8 cellular contexts compared by ENCODE assay signal in the genomic region with DNA sequence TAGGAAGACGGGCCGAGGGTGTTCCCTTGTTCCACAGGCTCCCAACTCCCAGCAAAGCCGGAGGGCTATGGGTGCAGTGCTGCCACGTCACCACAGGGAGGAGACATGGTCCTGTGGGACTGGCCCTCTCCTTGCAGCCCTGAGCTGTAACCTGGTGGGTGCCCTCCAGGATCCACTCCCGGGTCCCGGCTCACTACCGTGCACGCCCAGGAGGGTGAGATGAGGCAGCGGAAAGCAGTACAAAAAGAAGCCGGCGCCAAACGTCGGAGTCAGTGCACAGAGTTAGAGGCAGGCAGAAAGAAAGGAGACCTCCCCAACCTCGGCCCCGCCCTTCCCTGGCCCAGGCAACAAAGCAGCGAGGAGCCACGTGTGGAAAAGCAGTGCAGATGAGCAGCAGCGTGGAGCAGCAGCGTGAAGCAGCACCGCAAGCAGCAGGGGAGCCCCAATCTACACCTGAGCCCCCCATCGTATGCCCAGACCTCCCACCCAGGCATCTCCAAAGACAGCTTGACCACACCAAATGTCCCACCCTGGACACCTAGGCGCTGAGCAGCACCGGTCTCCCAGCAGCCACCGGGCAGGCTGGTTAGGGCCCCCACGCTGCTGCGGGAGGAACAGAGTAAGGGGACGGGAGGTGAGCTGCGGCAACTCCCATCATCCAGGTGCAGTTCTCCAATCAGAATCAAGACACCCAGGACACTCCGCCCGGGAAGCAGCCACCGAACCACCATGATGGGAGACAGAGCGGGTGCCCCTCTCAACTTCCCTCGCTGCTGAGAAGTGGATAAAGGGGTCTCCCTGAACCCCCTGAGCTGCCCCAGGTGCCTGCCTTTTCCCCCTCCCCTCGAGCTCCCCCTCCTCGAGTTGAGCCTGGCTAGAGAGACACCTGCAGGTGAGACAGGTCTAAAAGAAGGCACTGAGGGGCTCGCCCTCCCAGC. TPM values are rescaled to one million over a fixed set of nuclear protein-coding genes. Genes with fewer than 3 reads are reported as not detected.
A peak's percentile ranks its signal among the peaks of the same experiment; 100 is the strongest.
DNase-seq lines count a peak whose midpoint lies in the region; ATAC-seq and TF ChIP-seq lines count a peak whose summit lies in the region.

No MANE protein-coding gene starts in this region.

- H3K27me3 Mint-ChIP-seq in CD4-positive, alpha-beta memory T cell: no peaks in the 10 kb centered on the region
- peaks cover 5% of the 10 kb centered on the region for H3K27me3 Mint-ChIP-seq in nephron progenitor cell (ENCODE audit: low read depth, poor library complexity)
- no peaks in the 10 kb centered on the region for H3K27me3 Mint-ChIP-seq in stimulated activated naive CD8-positive, alpha-beta T cell treated with anti-CD3 and anti-CD28 coated beads, Interleukin-15, amount 100 ng/mL, for 72 hours

- ATAC-seq in GM19395 (IDR thresholded peaks at IDR 0.05; ENCODE audit: unreplicated experiment) (peak; percentile 87), HG03460 (IDR thresholded peaks at IDR 0.05; ENCODE audit: unreplicated experiment) (peak; percentile 78)
- peak; percentile 43 for ATAC-seq in stimulated activated naive CD8-positive, alpha-beta T cell treated with anti-CD3 and anti-CD28 coated beads, Interleukin-15, amount 100 ng/mL, for 72 hours

- H3K4me1 Mint-ChIP-seq in CD4-positive, alpha-beta memory T cell: peaks cover 15 to 36% (median 20%) of the 10 kb centered on the region in 4 donors
- peaks cover 13% of the 10 kb centered on the region for H3K4me1 Mint-ChIP-seq in nephron progenitor cell
- H3K4me1 Mint-ChIP-seq in stimulated activated naive CD8-positive, alpha-beta T cell treated with anti-CD3 and anti-CD28 coated beads, Interleukin-15, amount 100 ng/mL, for 72 hours: peaks cover 44% of the 10 kb centered on the region

- CTCF ChIA-PET in CD4-positive, alpha-beta memory T cell (lab: Charles Lee; ENCODE audit: partially characterized antibody): interaction anchor here (0.7 to 3.1 kb wide), 37 partner anchors 9 to 348 kb away, joined by 3 to 54 read pairs (median 5); partner anchors contain the start of genes GLB1L3, IGSF9B and JAM3

- DNase-seq in CD4-positive, alpha-beta memory T cell: peak; percentile 64 to 79 (median 74)
- DNase-seq in NCI-H69 (lab: John Stamatoyannopoulos, UW) (peak; percentile 90), erythroblast (lab: John Stamatoyannopoulos, UW) (peak; percentile 5 to 21), nephron progenitor cell (peak; percentile 80)
- DNase-seq in activated CD8-positive, alpha-beta memory T cell treated with anti-CD3 and anti-CD28 coated beads, Interleukin-2, amount 50 U/mL, for 48 hours: peak; percentile 84
- peak; percentile 66 to 71 for DNase-seq in stimulated activated naive CD8-positive, alpha-beta T cell treated with anti-CD3 and anti-CD28 coated beads, Interleukin-15, amount 100 ng/mL, for 72 hours

- H3K36me3 Mint-ChIP-seq in CD4-positive, alpha-beta memory T cell: peaks cover 17 to 27% of the 10 kb centered on the region in 2 donors
- peaks cover 29% of the 10 kb centered on the region for H3K36me3 Mint-ChIP-seq in nephron progenitor cell (ENCODE audit: low read depth)

- peak overlapping the region; percentile 44 for H3K27ac ChIP-seq in CD4-positive, alpha-beta memory T cell (ENCODE audit: low read depth, low read length)

- peak overlapping the region in 1 of 2 donors; percentile 62 for H3K4me3 ChIP-seq in CD4-positive, alpha-beta memory T cell (ENCODE audit: low read length in 2 of 2)

- H3K9me3 Mint-ChIP-seq in CD4-positive, alpha-beta memory T cell: peaks cover 0 to 2% (median 0%) of the 10 kb centered on the region in 8 donors
- H3K9me3 Mint-ChIP-seq in nephron progenitor cell: no peaks in the 10 kb centered on the region
- H3K9me3 Mint-ChIP-seq in stimulated activated naive CD8-positive, alpha-beta T cell treated with anti-CD3 and anti-CD28 coated beads, Interleukin-15, amount 100 ng/mL, for 72 hours: no peaks in the 10 kb centered on the region

- peak; percentile 87 for TF ChIP-seq CTCF in nephron progenitor cell (IDR thresholded peaks at IDR 0.05)

- peak overlapping the region; percentile 85 to 96 (median 92) for H3K4me3 Mint-ChIP-seq in CD4-positive, alpha-beta memory T cell
- H3K4me3 Mint-ChIP-seq in nephron progenitor cell: no peak overlapping the region
- peak overlapping the region; percentile 85 to 86 for H3K4me3 Mint-ChIP-seq in stimulated activated naive CD8-positive, alpha-beta T cell treated with anti-CD3 and anti-CD28 coated beads, Interleukin-15, amount 100 ng/mL, for 72 hours

- H3K27me3 ChIP-seq in CD4-positive, alpha-beta memory T cell (ENCODE audit: insufficient read depth, low read length): no peaks in the 10 kb centered on the region

- intact Hi-C loops in CD4-positive, alpha-beta memory T cell (cut with micrococcal nuclease): loop anchor here (1.0 to 5.0 kb wide), 5 partner anchors 17 to 279 kb away; no protein-coding TSS in a partner anchor

- POLR2A ChIA-PET in CD4-positive, alpha-beta memory T cell (lab: Charles Lee; ENCODE audit: partially characterized antibody): interaction anchor here (0.8 to 3.0 kb wide), 15 partner anchors 11 to 342 kb away, joined by 3 to 59 read pairs (median 5); partner anchors contain the start of genes IGSF9B and JAM3

- peaks cover 28% of the 10 kb centered on the region for H3K4me1 ChIP-seq in CD4-positive, alpha-beta memory T cell (ENCODE audit: insufficient read depth, low read length)

- H3K27ac Mint-ChIP-seq in CD4-positive, alpha-beta memory T cell: peak overlapping the region; percentile 49 to 95 (median 91)
- no peak overlapping the region for H3K27ac Mint-ChIP-seq in nephron progenitor cell
- peak overlapping the region in 1 of 2 donors; percentile 96 for H3K27ac Mint-ChIP-seq in stimulated activated naive CD8-positive, alpha-beta T cell treated with anti-CD3 and anti-CD28 coated beads, Interleukin-15, amount 100 ng/mL, for 72 hours

- peaks cover 15% of the 10 kb centered on the region for H3K36me3 ChIP-seq in CD4-positive, alpha-beta memory T cell (ENCODE audit: insufficient read depth, low read length)

- no peak for TF ChIP-seq POLR2A in erythroblast (IDR thresholded peaks at IDR 0.05; ENCODE audit: low read length)

- no peaks in the 10 kb centered on the region for H3K9me3 ChIP-seq in CD4-positive, alpha-beta memory T cell (ENCODE audit: control insufficient read depth in 1 of 2, low read length in 2 of 2)

RNA-seq across cellular contexts. Expression of gene IGSF9B, which starts 28.8 kb away (rescaled TPM):
- total RNA-seq in CD4-positive, alpha-beta memory T cell: 10 to 100 TPM; 36.0 to 38.6 TPM
- 1 to 10 TPM in 1 of 2 donors, under 1 TPM in 1; 0.59 to 2.5 TPM for polyA plus RNA-seq in CD4-positive, alpha-beta memory T cell

Comparison
In these comparisons a context has a peak if more than half of its experiments do, and no peak if none do; other contexts are left out.
1. DNase-seq: peak in every context shown above with its lines; median percentile 90 in NCI-H69; 84 in activated CD8-positive, alpha-beta memory T cell treated with anti-CD3 and anti-CD28 coated beads, Interleukin-2, amount 50 U/mL, for 48 hours; 80 in nephron progenitor cell; 74 in CD4-positive, alpha-beta memory T cell; 68 in stimulated activated naive CD8-positive, alpha-beta T cell treated with anti-CD3 and anti-CD28 coated beads, Interleukin-15, amount 100 ng/mL, for 72 hours; 13 in erythroblast.